ENCODE assay signal across 2 cellular contexts in the genomic region with DNA sequence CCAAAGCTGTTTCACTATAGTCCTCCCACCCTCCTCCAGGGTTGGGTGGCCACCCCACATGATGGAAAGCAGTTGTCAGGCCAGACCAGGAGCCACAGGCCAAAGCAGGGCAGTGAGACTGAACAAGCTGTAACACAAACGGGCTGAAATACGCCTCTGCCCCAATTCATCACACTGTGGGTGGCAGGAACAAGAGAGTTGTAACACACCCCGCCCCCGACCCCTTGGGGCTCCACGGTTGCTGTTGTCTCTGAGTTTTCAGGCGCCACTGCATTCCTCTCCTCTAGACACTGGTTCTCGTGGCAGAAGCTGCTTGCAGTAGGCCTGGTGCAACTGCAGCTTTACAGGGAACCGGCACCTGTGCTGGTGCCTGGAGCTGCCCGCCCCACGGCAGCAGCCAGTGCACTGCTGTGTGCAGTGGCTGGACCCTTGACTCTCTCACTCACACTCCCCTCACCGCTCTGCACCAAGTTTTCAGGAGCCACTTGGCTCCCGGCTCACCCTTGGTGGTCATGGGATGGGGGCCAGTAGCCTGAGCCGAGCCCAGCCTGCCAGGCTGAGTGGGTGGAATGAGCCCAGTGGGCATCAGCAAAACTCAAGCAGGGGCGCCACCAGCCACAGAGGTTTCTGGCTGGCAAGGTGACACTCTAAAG.
TF ChIP-seq lines count a peak whose summit lies in the region.

No MANE protein-coding gene starts in this region.

TF ChIP-seq in HEK293, 187 proteins besides CTCF, POLR2A, EP300 and RAD21 (continued from another document):
- TF ChIP-seq ZNF148 (tag by site-specific recombination; IDR thresholded peaks at IDR 0.05; ENCODE audit: borderline replicate concordance) (no peak), ZNF24 (tag by site-specific recombination; IDR thresholded peaks at IDR 0.05) (no peak), EGR2 (tag by site-specific recombination; IDR thresholded peaks at IDR 0.05; ENCODE audit: low read depth) (0 out of 2 replicates have a peak, but pooled peaks have one; percentile 8), ZNF133 (tag by site-specific recombination; IDR thresholded peaks at IDR 0.05) (no peak)

TF ChIP-seq in GM12878, 131 proteins besides CTCF, POLR2A, EP300 and RAD21 (continued from another document):
- TF ChIP-seq, protein P1, sequence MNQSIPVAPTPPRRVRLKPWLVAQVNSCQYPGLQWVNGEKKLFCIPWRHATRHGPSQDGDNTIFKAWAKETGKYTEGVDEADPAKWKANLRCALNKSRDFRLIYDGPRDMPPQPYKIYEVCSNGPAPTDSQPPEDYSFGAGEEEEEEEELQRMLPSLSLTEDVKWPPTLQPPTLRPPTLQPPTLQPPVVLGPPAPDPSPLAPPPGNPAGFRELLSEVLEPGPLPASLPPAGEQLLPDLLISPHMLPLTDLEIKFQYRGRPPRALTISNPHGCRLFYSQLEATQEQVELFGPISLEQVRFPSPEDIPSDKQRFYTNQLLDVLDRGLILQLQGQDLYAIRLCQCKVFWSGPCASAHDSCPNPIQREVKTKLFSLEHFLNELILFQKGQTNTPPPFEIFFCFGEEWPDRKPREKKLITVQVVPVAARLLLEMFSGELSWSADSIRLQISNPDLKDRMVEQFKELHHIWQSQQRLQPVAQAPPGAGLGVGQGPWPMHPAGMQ (IDR thresholded peaks at IDR 0.05; ENCODE audit: borderline replicate concordance), result no peak
- TF ChIP-seq ZNF622 (IDR thresholded peaks at IDR 0.05) (no peak), MYB (IDR thresholded peaks at IDR 0.05; ENCODE audit: borderline replicate concordance, low read depth, low read length) (no peak), TAF1 (IDR thresholded peaks at IDR 0.05; ENCODE audit: borderline replicate concordance, low read depth, low read length) (no peak), CEBPB (IDR thresholded peaks at IDR 0.05; ENCODE audit: borderline replicate concordance in 1 of 2, low read depth in 2 of 2, low read length in 2 of 2) (no peak), RBBP5 (conservative IDR thresholded peaks at IDR 0.05) (no peak), STAT3 (IDR thresholded peaks at IDR 0.05; ENCODE audit: low read depth, low read length) (no peak), SMARCA5 (IDR thresholded peaks at IDR 0.05) (no peak), POLR2AphosphoS2 (IDR thresholded peaks at IDR 0.05; ENCODE audit: low read depth, low read length) (no peak), ZBTB4 (CRISPR knock-in tag; IDR thresholded peaks at IDR 0.05) (no peak), SUPT20H (IDR thresholded peaks at IDR 0.05; ENCODE audit: borderline replicate concordance, control insufficient read depth, low read depth, low read length) (no peak), IRF4 (IDR thresholded peaks at IDR 0.05; ENCODE audit: low read depth, low read length) (no peak)
- TF ChIP-seq, protein P2, sequence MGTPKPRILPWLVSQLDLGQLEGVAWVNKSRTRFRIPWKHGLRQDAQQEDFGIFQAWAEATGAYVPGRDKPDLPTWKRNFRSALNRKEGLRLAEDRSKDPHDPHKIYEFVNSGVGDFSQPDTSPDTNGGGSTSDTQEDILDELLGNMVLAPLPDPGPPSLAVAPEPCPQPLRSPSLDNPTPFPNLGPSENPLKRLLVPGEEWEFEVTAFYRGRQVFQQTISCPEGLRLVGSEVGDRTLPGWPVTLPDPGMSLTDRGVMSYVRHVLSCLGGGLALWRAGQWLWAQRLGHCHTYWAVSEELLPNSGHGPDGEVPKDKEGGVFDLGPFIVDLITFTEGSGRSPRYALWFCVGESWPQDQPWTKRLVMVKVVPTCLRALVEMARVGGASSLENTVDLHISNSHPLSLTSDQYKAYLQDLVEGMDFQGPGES (IDR thresholded peaks at IDR 0.05), result no peak
- TF ChIP-seq, protein P3, sequence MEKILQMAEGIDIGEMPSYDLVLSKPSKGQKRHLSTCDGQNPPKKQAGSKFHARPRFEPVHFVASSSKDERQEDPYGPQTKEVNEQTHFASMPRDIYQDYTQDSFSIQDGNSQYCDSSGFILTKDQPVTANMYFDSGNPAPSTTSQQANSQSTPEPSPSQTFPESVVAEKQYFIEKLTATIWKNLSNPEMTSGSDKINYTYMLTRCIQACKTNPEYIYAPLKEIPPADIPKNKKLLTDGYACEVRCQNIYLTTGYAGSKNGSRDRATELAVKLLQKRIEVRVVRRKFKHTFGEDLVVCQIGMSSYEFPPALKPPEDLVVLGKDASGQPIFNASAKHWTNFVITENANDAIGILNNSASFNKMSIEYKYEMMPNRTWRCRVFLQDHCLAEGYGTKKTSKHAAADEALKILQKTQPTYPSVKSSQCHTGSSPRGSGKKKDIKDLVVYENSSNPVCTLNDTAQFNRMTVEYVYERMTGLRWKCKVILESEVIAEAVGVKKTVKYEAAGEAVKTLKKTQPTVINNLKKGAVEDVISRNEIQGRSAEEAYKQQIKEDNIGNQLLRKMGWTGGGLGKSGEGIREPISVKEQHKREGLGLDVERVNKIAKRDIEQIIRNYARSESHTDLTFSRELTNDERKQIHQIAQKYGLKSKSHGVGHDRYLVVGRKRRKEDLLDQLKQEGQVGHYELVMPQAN (conservative IDR thresholded peaks at IDR 0.05), result no peak
